Comparison of ENCODE assay signal across 1 cellular context in genomic region chr12:52327086-52327829, GRCh38.
TF ChIP-seq lines count a peak whose summit lies in the region.

No MANE protein-coding gene starts in this region.

TF ChIP-seq in GM12878, 131 proteins besides CTCF, POLR2A, EP300 and RAD21:
- TF ChIP-seq ATF3 (IDR thresholded peaks at IDR 0.05; ENCODE audit: borderline replicate concordance, extremely low read depth, low read depth, low read length) (peak; percentile 35; the same call in 1 of the 2 replicates), CHD4 (IDR thresholded peaks at IDR 0.05) (no peak), SMAD1 (IDR thresholded peaks at IDR 0.05; ENCODE audit: low read depth, partially characterized antibody) (no peak), EZH2 (IDR thresholded peaks at IDR 0.05; ENCODE audit: borderline replicate concordance, control insufficient read depth, low read depth, low read length) (no peak), POU2F2 (IDR thresholded peaks at IDR 0.05; ENCODE audit: borderline replicate concordance, low read depth, low read length) (no peak), JUNB (IDR thresholded peaks at IDR 0.05) (0 out of 2 replicates have a peak, but pooled peaks have one; percentile 37), ZNF217 (IDR thresholded peaks at IDR 0.05) (no peak), RELA (IDR thresholded peaks at IDR 0.05; ENCODE audit: borderline replicate concordance, partially characterized antibody) (no peak), SUZ12 (IDR thresholded peaks at IDR 0.05; ENCODE audit: unreplicated experiment) (no peak), ZNF24 (IDR thresholded peaks at IDR 0.05) (no peak), EGR1 (IDR thresholded peaks at IDR 0.05; ENCODE audit: borderline replicate concordance in 1 of 2, low read depth in 2 of 2, low read length in 2 of 2) (no peak), CHD2 (IDR thresholded peaks at IDR 0.05; ENCODE audit: borderline replicate concordance, low read depth, low read length) (no peak), ATF7 (IDR thresholded peaks at IDR 0.05; ENCODE audit: low read depth) (no peak), TAF1 (IDR thresholded peaks at IDR 0.05; ENCODE audit: borderline replicate concordance, low read depth, low read length) (no peak), SMARCA5 (IDR thresholded peaks at IDR 0.05) (peak; percentile 96), SREBF1 (IDR thresholded peaks at IDR 0.05; ENCODE audit: low read length) (no peak), SMC3 (IDR thresholded peaks at IDR 0.05; ENCODE audit: borderline replicate concordance, low read length) (peak; percentile 92), CREB1 (IDR thresholded peaks at IDR 0.05; ENCODE audit: low read depth) (no peak), ETV6 (conservative IDR thresholded peaks at IDR 0.05 in 1 of 2, IDR thresholded peaks at IDR 0.05 in 1 of 2; ENCODE audit: borderline replicate concordance in 1 of 2, low read depth in 1 of 2) (no peak), PML (IDR thresholded peaks at IDR 0.05; ENCODE audit: low read length) (no peak), SMAD5 (IDR thresholded peaks at IDR 0.05; ENCODE audit: low read depth) (no peak), ZNF622 (IDR thresholded peaks at IDR 0.05) (no peak), JUND (IDR thresholded peaks at IDR 0.05; ENCODE audit: low read depth, low read length) (no peak), FOS (IDR thresholded peaks at IDR 0.05; ENCODE audit: borderline replicate concordance, extremely low read depth, insufficient read length) (no peak), RAD51 (IDR thresholded peaks at IDR 0.05) (no peak), KLF5 (IDR thresholded peaks at IDR 0.05; ENCODE audit: partially characterized antibody) (no peak), KAT2A (conservative IDR thresholded peaks at IDR 0.05; ENCODE audit: control insufficient read depth, low read depth, low read length) (no peak), IKZF2 (IDR thresholded peaks at IDR 0.05) (no peak), CBX3 (IDR thresholded peaks at IDR 0.05; ENCODE audit: borderline replicate concordance, low read depth) (no peak), STAT3 (IDR thresholded peaks at IDR 0.05; ENCODE audit: low read depth, low read length) (no peak), BHLHE40 (IDR thresholded peaks at IDR 0.05; ENCODE audit: borderline replicate concordance in 1 of 2, low read depth in 2 of 2, low read length in 1 of 2) (peak in 1 of 2 experiments; percentile 17; a peak in 1 of 4 replicates), ZNF207 (IDR thresholded peaks at IDR 0.05; ENCODE audit: borderline replicate concordance) (no peak), MEF2B (IDR thresholded peaks at IDR 0.05; ENCODE audit: partially characterized antibody, poor library complexity, severe bottlenecking) (no peak), MXI1 (IDR thresholded peaks at IDR 0.05; ENCODE audit: low read depth, low read length) (no peak), ZNF384 (IDR thresholded peaks at IDR 0.05; ENCODE audit: borderline replicate concordance, low read depth, low read length) (no peak), IRF4 (IDR thresholded peaks at IDR 0.05; ENCODE audit: low read depth, low read length) (0 out of 2 replicates have a peak, but pooled peaks have one; percentile 50), RUNX3 (IDR thresholded peaks at IDR 0.05; ENCODE audit: low read length) (peak; percentile 41; the same call in 1 of the 2 replicates), HCFC1 (IDR thresholded peaks at IDR 0.05; ENCODE audit: low read length) (no peak), SP1 (IDR thresholded peaks at IDR 0.05; ENCODE audit: low read depth, low read length) (peak; percentile 36), YY1 (IDR thresholded peaks at IDR 0.05; ENCODE audit: low read depth, low read length) (peak; percentile 80), ASH2L (IDR thresholded peaks at IDR 0.05; ENCODE audit: borderline replicate concordance, low read depth) (no peak), CBX5 (IDR thresholded peaks at IDR 0.05; ENCODE audit: low read depth) (no peak), MYB (IDR thresholded peaks at IDR 0.05; ENCODE audit: borderline replicate concordance, low read depth, low read length) (no peak), DPF2 (IDR thresholded peaks at IDR 0.05) (no peak)
- TF ChIP-seq, protein P1, sequence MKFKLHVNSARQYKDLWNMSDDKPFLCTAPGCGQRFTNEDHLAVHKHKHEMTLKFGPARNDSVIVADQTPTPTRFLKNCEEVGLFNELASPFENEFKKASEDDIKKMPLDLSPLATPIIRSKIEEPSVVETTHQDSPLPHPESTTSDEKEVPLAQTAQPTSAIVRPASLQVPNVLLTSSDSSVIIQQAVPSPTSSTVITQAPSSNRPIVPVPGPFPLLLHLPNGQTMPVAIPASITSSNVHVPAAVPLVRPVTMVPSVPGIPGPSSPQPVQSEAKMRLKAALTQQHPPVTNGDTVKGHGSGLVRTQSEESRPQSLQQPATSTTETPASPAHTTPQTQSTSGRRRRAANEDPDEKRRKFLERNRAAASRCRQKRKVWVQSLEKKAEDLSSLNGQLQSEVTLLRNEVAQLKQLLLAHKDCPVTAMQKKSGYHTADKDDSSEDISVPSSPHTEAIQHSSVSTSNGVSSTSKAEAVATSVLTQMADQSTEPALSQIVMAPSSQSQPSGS (IDR thresholded peaks at IDR 0.05; ENCODE audit: low read length) = no peak
- TF ChIP-seq, protein P2, sequence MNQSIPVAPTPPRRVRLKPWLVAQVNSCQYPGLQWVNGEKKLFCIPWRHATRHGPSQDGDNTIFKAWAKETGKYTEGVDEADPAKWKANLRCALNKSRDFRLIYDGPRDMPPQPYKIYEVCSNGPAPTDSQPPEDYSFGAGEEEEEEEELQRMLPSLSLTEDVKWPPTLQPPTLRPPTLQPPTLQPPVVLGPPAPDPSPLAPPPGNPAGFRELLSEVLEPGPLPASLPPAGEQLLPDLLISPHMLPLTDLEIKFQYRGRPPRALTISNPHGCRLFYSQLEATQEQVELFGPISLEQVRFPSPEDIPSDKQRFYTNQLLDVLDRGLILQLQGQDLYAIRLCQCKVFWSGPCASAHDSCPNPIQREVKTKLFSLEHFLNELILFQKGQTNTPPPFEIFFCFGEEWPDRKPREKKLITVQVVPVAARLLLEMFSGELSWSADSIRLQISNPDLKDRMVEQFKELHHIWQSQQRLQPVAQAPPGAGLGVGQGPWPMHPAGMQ (IDR thresholded peaks at IDR 0.05; ENCODE audit: borderline replicate concordance) = no peak
- TF ChIP-seq, protein P3, sequence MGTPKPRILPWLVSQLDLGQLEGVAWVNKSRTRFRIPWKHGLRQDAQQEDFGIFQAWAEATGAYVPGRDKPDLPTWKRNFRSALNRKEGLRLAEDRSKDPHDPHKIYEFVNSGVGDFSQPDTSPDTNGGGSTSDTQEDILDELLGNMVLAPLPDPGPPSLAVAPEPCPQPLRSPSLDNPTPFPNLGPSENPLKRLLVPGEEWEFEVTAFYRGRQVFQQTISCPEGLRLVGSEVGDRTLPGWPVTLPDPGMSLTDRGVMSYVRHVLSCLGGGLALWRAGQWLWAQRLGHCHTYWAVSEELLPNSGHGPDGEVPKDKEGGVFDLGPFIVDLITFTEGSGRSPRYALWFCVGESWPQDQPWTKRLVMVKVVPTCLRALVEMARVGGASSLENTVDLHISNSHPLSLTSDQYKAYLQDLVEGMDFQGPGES (IDR thresholded peaks at IDR 0.05) = no peak
- TF ChIP-seq, protein P4, sequence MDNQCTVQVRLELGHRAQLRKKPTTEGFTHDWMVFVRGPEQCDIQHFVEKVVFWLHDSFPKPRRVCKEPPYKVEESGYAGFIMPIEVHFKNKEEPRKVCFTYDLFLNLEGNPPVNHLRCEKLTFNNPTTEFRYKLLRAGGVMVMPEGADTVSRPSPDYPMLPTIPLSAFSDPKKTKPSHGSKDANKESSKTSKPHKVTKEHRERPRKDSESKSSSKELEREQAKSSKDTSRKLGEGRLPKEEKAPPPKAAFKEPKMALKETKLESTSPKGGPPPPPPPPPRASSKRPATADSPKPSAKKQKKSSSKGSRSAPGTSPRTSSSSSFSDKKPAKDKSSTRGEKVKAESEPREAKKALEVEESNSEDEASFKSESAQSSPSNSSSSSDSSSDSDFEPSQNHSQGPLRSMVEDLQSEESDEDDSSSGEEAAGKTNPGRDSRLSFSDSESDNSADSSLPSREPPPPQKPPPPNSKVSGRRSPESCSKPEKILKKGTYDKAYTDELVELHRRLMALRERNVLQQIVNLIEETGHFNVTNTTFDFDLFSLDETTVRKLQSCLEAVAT (IDR thresholded peaks at IDR 0.05) = no peak
- TF ChIP-seq, protein P5, sequence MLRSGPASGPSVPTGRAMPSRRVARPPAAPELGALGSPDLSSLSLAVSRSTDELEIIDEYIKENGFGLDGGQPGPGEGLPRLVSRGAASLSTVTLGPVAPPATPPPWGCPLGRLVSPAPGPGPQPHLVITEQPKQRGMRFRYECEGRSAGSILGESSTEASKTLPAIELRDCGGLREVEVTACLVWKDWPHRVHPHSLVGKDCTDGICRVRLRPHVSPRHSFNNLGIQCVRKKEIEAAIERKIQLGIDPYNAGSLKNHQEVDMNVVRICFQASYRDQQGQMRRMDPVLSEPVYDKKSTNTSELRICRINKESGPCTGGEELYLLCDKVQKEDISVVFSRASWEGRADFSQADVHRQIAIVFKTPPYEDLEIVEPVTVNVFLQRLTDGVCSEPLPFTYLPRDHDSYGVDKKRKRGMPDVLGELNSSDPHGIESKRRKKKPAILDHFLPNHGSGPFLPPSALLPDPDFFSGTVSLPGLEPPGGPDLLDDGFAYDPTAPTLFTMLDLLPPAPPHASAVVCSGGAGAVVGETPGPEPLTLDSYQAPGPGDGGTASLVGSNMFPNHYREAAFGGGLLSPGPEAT (IDR thresholded peaks at IDR 0.05; ENCODE audit: low read depth) = no peak
- TF ChIP-seq, protein P6, sequence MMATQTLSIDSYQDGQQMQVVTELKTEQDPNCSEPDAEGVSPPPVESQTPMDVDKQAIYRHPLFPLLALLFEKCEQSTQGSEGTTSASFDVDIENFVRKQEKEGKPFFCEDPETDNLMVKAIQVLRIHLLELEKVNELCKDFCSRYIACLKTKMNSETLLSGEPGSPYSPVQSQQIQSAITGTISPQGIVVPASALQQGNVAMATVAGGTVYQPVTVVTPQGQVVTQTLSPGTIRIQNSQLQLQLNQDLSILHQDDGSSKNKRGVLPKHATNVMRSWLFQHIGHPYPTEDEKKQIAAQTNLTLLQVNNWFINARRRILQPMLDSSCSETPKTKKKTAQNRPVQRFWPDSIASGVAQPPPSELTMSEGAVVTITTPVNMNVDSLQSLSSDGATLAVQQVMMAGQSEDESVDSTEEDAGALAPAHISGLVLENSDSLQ (IDR thresholded peaks at IDR 0.05) = no peak
- TF ChIP-seq, protein P7, sequence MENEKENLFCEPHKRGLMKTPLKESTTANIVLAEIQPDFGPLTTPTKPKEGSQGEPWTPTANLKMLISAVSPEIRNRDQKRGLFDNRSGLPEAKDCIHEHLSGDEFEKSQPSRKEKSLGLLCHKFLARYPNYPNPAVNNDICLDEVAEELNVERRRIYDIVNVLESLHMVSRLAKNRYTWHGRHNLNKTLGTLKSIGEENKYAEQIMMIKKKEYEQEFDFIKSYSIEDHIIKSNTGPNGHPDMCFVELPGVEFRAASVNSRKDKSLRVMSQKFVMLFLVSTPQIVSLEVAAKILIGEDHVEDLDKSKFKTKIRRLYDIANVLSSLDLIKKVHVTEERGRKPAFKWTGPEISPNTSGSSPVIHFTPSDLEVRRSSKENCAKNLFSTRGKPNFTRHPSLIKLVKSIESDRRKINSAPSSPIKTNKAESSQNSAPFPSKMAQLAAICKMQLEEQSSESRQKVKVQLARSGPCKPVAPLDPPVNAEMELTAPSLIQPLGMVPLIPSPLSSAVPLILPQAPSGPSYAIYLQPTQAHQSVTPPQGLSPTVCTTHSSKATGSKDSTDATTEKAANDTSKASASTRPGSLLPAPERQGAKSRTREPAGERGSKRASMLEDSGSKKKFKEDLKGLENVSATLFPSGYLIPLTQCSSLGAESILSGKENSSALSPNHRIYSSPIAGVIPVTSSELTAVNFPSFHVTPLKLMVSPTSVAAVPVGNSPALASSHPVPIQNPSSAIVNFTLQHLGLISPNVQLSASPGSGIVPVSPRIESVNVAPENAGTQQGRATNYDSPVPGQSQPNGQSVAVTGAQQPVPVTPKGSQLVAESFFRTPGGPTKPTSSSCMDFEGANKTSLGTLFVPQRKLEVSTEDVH (IDR thresholded peaks at IDR 0.05; ENCODE audit: low read depth, partially characterized antibody) = no peak
TF ChIP-seq in GM12878: peak in this region for 9.
